In genomic region chr15:90101130-90101968, GRCh38 we compare ENCODE assay signal across 1 cellular context.
TF ChIP-seq lines count a peak whose summit lies in the region.

No MANE protein-coding gene starts in this region.

TF ChIP-seq in K562, 482 proteins besides CTCF, POLR2A, EP300 and RAD21 (continued from another document):
- no peak for TF ChIP-seq PRDM10 (IDR thresholded peaks at IDR 0.05; ENCODE audit: partially characterized antibody)
- no peak for TF ChIP-seq OTX1 (CRISPR knock-in tag; IDR thresholded peaks at IDR 0.05)
- no peak for TF ChIP-seq ZNF609 (CRISPR knock-in tag; IDR thresholded peaks at IDR 0.05; ENCODE audit: borderline replicate concordance)
- TF ChIP-seq ILK (tag; IDR thresholded peaks at IDR 0.05; ENCODE audit: borderline replicate concordance, low read depth), result no peak
- TF ChIP-seq SMARCA4 (IDR thresholded peaks at IDR 0.05), result 0 out of 2 replicates have a peak, but pooled peaks have one; percentile 23
- no peak for TF ChIP-seq HDAC6 (IDR thresholded peaks at IDR 0.05; ENCODE audit: low read depth, low read length)
- no peak for TF ChIP-seq NCOA1 (IDR thresholded peaks at IDR 0.05; ENCODE audit: low read depth)
- TF ChIP-seq XRCC3 (IDR thresholded peaks at IDR 0.05), result no peak
- TF ChIP-seq ZNF449 (CRISPR knock-in tag; IDR thresholded peaks at IDR 0.05), result no peak
- TF ChIP-seq DDX20 (tag; IDR thresholded peaks at IDR 0.05; ENCODE audit: low read depth), result no peak
- no peak for TF ChIP-seq STAT5B (CRISPR knock-in tag; IDR thresholded peaks at IDR 0.05)
- peak; percentile 29; the same call in 1 of the 2 replicates for TF ChIP-seq MAFG (tag; conservative IDR thresholded peaks at IDR 0.05)
- TF ChIP-seq ZBTB2 (IDR thresholded peaks at IDR 0.05), result peak; percentile 41; the same call in 1 of the 2 replicates
- TF ChIP-seq ZNF224 (CRISPR knock-in tag; IDR thresholded peaks at IDR 0.05), result no peak
- no peak for TF ChIP-seq PURB (CRISPR knock-in tag; IDR thresholded peaks at IDR 0.05; ENCODE audit: low read depth)
- TF ChIP-seq ZNF239 (CRISPR knock-in tag; IDR thresholded peaks at IDR 0.05), result no peak
- no peak for TF ChIP-seq RNF2 (IDR thresholded peaks at IDR 0.05)
